16 cellular contexts compared by ENCODE assay signal in genomic region chr1:228927947-228928898, GRCh38.
A peak's percentile ranks its signal among the peaks of the same experiment; 100 is the strongest.
DNase-seq lines count a peak whose midpoint lies in the region; ATAC-seq, FAIRE-seq and TF ChIP-seq lines count a peak whose summit lies in the region.
"Had no signal": no experiment of that assay in that cellular context is flagged by ENCODE, and none has a peak within 500 bp of the region (broad histone marks: within the 10 kb centered on the region; RNA-seq: fewer than 3 reads in every experiment).

No MANE protein-coding gene starts in this region.

- no peaks in the 10 kb centered on the region for H3K27me3 ChIP-seq in right lobe of liver
- H3K27me3 ChIP-seq: ovary, SJSA1 had no signal

- peaks cover 49% of the 10 kb centered on the region for H3K27me3 Mint-ChIP-seq in T-helper 1 cell treated with Interleukin-12 subunit alpha and Interleukin-12 subunit beta and Interleukin-4 antibody, amounts not matched to agents 30 μg/mL and 1 μg/mL, for 36 hours (ENCODE audit: low read depth)
- peaks cover 2% of the 10 kb centered on the region for H3K27me3 Mint-ChIP-seq in glutamatergic neuron (ENCODE audit: unreplicated experiment)
- H3K27me3 Mint-ChIP-seq: dendritic cell treated with granulocyte-macrophage colony-stimulating factor and Interleukin-4, amounts not matched to agents 40 ng/mL and 50 ng/mL, for 4 days; stimulated activated naive CD8-positive, alpha-beta T cell treated with anti-CD3 and anti-CD28 coated beads, Interleukin-15, Interleukin-2, amounts not matched to agents 100 ng/mL and 50 ng/mL, for 24 hours had no signal

- H3K27ac ChIP-seq in right lobe of liver: no peak overlapping the region
- H3K27ac ChIP-seq: ovary, SJSA1 had no signal

- no peaks in the 10 kb centered on the region for H3K4me1 ChIP-seq in right lobe of liver

- H3K4me3 ChIP-seq in right lobe of liver: no peak overlapping the region
- H3K4me3 ChIP-seq: ovary, SJSA1 had no signal

- no peaks in the 10 kb centered on the region for H3K9me3 ChIP-seq in right lobe of liver
- H3K9me3 ChIP-seq: ovary had no signal

- no peak for FAIRE-seq in GM12891 (lab: Jason Lieb, UNC)
- FAIRE-seq: small intestine, TTC549 had no signal

- 86% methylated on average over 10 of the region's 12 CpGs for WGBS in right lobe of liver (ENCODE audit: insufficient coverage, low coverage, low lambda C conversion rate, missing lambda C conversion rate)

- peak; percentile 45 for DNase-seq in GM13977 (ENCODE audit: low spot score)
- no peak for DNase-seq in glutamatergic neuron
- no peak for DNase-seq in right lobe of liver
- no peak for DNase-seq in NCI-H2196 (lab: John Stamatoyannopoulos, UW; ENCODE audit: unreplicated experiment)
- no peak for DNase-seq in GM12891 (ENCODE audit: insufficient read length, low spot score)
- DNase-seq: AML-193, NCI-H2171 treated with DMSO at 0.1 percent for 48 hours, ovary, small intestine had no signal

- H3K27ac Mint-ChIP-seq in T-helper 1 cell treated with Interleukin-12 subunit alpha and Interleukin-12 subunit beta and Interleukin-4 antibody, amounts not matched to agents 30 μg/mL and 1 μg/mL, for 36 hours: no peak overlapping the region
- peak overlapping the region; percentile 44 for H3K27ac Mint-ChIP-seq in glutamatergic neuron (ENCODE audit: unreplicated experiment)
- H3K27ac Mint-ChIP-seq: dendritic cell treated with granulocyte-macrophage colony-stimulating factor and Interleukin-4, amounts not matched to agents 40 ng/mL and 50 ng/mL, for 4 days; stimulated activated naive CD8-positive, alpha-beta T cell treated with anti-CD3 and anti-CD28 coated beads, Interleukin-15, Interleukin-2, amounts not matched to agents 100 ng/mL and 50 ng/mL, for 24 hours had no signal

- ATAC-seq in GM19351 (IDR thresholded peaks at IDR 0.05; ENCODE audit: unreplicated experiment): peak; percentile 62
- no peak for ATAC-seq in right lobe of liver
- ATAC-seq in HG03354 (IDR thresholded peaks at IDR 0.05; ENCODE audit: poor library complexity, severe bottlenecking, unreplicated experiment): no peak

- TF ChIP-seq CTCF in GM13977 (IDR thresholded peaks at IDR 0.05; ENCODE audit: extremely low read depth, insufficient read depth, missing control alignments) (no peak), glutamatergic neuron (IDR thresholded peaks at IDR 0.05; ENCODE audit: partially characterized antibody, unreplicated experiment) (no peak), right lobe of liver (IDR thresholded peaks at IDR 0.05) (no peak)

- peaks cover 16% of the 10 kb centered on the region for H3K4me1 Mint-ChIP-seq in T-helper 1 cell treated with Interleukin-12 subunit alpha and Interleukin-12 subunit beta and Interleukin-4 antibody, amounts not matched to agents 30 μg/mL and 1 μg/mL, for 36 hours (ENCODE audit: low read depth)
- peaks cover 14% of the 10 kb centered on the region for H3K4me1 Mint-ChIP-seq in glutamatergic neuron (ENCODE audit: low read depth, unreplicated experiment)

- intact Hi-C loops in right lobe of liver (cut with DNase I): no loop called here

- in situ Hi-C loops in GM13977 (cut with MboI; ENCODE audit: low pct_unique_long_range_greater_than_20kb, low sequenced_read_pairs, unreplicated experiment): no loop called here

- no peaks in the 10 kb centered on the region for H3K36me3 ChIP-seq in right lobe of liver
- H3K36me3 ChIP-seq: ovary, SJSA1 had no signal

- H3K9me3 Mint-ChIP-seq in T-helper 1 cell treated with Interleukin-12 subunit alpha and Interleukin-12 subunit beta and Interleukin-4 antibody, amounts not matched to agents 30 μg/mL and 1 μg/mL, for 36 hours: no peaks in the 10 kb centered on the region
- peaks cover 4% of the 10 kb centered on the region for H3K9me3 Mint-ChIP-seq in glutamatergic neuron (ENCODE audit: unreplicated experiment)

- TF ChIP-seq POLR2A in right lobe of liver (IDR thresholded peaks at IDR 0.05) (no peak), GM12891 (IDR thresholded peaks at IDR 0.05; ENCODE audit: low read depth, low read length) (no peak)

- no peaks in the 10 kb centered on the region for H3K36me3 Mint-ChIP-seq in T-helper 1 cell treated with Interleukin-12 subunit alpha and Interleukin-12 subunit beta and Interleukin-4 antibody, amounts not matched to agents 30 μg/mL and 1 μg/mL, for 36 hours (ENCODE audit: low read depth)
- H3K36me3 Mint-ChIP-seq in glutamatergic neuron (ENCODE audit: unreplicated experiment): peaks cover 15% of the 10 kb centered on the region

- H3K4me3 Mint-ChIP-seq in T-helper 1 cell treated with Interleukin-12 subunit alpha and Interleukin-12 subunit beta and Interleukin-4 antibody, amounts not matched to agents 30 μg/mL and 1 μg/mL, for 36 hours: peak overlapping the region; percentile 8
- no peak overlapping the region for H3K4me3 Mint-ChIP-seq in glutamatergic neuron (ENCODE audit: unreplicated experiment)
- H3K4me3 Mint-ChIP-seq: dendritic cell treated with granulocyte-macrophage colony-stimulating factor and Interleukin-4, amounts not matched to agents 40 ng/mL and 50 ng/mL, for 4 days; stimulated activated naive CD8-positive, alpha-beta T cell treated with anti-CD3 and anti-CD28 coated beads, Interleukin-15, Interleukin-2, amounts not matched to agents 100 ng/mL and 50 ng/mL, for 24 hours had no signal

TF ChIP-seq in GM12891, 5 proteins besides CTCF, POLR2A, EP300 and RAD21:
- no peak for TF ChIP-seq SPI1 (IDR thresholded peaks at IDR 0.05; ENCODE audit: low read depth, low read length)
- no peak for TF ChIP-seq POLR2AphosphoS5 (IDR thresholded peaks at IDR 0.05; ENCODE audit: low read depth, low read length)
- no peak for TF ChIP-seq TAF1 (IDR thresholded peaks at IDR 0.05; ENCODE audit: low read depth, low read length)
- TF ChIP-seq PAX5 (IDR thresholded peaks at IDR 0.05; ENCODE audit: insufficient read depth, low read length, severe bottlenecking): no peak
- TF ChIP-seq POU2F2 (IDR thresholded peaks at IDR 0.05; ENCODE audit: low read depth, low read length): no peak
